Comparison of ENCODE assay signal across 8 cellular contexts in the genomic region with DNA sequence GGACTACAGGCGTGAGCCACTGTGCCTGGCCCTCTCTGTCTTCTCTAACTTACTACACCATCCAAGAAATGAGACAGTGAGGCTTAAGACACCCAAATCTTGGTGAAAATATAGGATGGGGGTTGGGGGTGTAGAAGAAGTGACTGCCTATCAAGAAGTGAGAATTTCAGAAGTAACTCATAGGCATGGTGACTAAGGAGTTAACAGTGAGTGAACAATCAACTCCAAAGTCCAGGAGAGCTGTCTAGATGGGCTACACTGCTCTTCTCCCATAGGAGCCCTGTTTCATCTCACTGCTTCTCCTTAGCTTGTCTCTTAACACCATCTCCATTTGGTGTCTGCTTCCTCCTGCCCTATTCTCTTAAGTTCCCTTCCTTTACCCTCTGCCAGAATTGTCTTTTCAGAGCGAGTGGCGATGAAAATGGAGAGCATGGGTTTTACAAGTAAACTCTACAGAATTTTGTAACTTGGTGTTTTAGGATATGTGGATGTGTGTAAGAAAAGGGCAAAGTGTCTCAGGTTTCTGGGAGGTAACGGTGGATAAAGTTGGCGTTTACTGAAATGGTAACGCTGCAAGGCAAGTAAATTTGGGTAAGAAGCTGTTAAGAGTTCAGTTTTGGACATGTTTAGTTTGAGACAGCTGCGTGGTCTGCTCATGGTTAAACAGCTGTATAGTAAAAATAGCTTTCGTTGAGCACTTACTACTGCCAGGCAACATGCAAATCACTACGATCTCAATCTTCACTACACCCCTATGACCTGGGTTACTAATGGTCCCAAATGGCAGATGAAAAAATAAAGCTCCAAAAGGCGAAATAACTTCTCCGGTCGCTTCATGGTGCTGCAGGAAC. TPM values are rescaled to one million over a fixed set of nuclear protein-coding genes. Genes with fewer than 3 reads are reported as not detected.
DNase-seq lines count a peak whose midpoint lies in the region; ATAC-seq and TF ChIP-seq lines count a peak whose summit lies in the region.

No MANE protein-coding gene starts in this region.

- no peak for DNase-seq in activated naive CD4-positive, alpha-beta T cell treated with anti-CD3 and anti-CD28 coated beads for 36 hours
- no peak for DNase-seq in activated naive CD4-positive, alpha-beta T cell treated with Interleukin-2 at 50 U/mL for 16 hours
- DNase-seq in fibroblast of the aortic adventitia (ENCODE audit: low read depth) (peak; percentile 27), osteocyte (ENCODE audit: extremely low spot score, unreplicated experiment) (no peak), NCI-H146 treated with DMSO at 0.1 percent for 48 hours (lab: John Stamatoyannopoulos, UW; ENCODE audit: unreplicated experiment) (no peak), HK-2 (ENCODE audit: unreplicated experiment) (no peak)

- H3K4me2 ChIP-seq in SU-DHL-6 (ENCODE audit: low read depth, low read length, poor library complexity, severe bottlenecking), result peak overlapping the region; percentile 96

- H3F3A ChIP-seq in SU-DHL-6 (ENCODE audit: insufficient read depth), result 0 out of 2 replicates have a peak, but pooled peaks cover 4% of the 10 kb centered on the region

- H3K9me3 Mint-ChIP-seq in activated naive CD4-positive, alpha-beta T cell treated with anti-CD3 and anti-CD28 coated beads for 36 hours, result peaks cover 5% of the 10 kb centered on the region
- no peaks in the 10 kb centered on the region for H3K9me3 Mint-ChIP-seq in osteocyte (ENCODE audit: unreplicated experiment)

- no peaks in the 10 kb centered on the region for H3K27me3 Mint-ChIP-seq in activated naive CD4-positive, alpha-beta T cell treated with anti-CD3 and anti-CD28 coated beads for 36 hours (ENCODE audit: low read depth)
- no peaks in the 10 kb centered on the region for H3K27me3 Mint-ChIP-seq in osteocyte (ENCODE audit: unreplicated experiment)

- H3K27ac Mint-ChIP-seq in activated naive CD4-positive, alpha-beta T cell treated with anti-CD3 and anti-CD28 coated beads for 36 hours, result peak overlapping the region; percentile 95
- H3K27ac Mint-ChIP-seq in osteocyte (ENCODE audit: unreplicated experiment), result peak overlapping the region; percentile 99

- peak; percentile 47 for ATAC-seq in HG02981 (IDR thresholded peaks at IDR 0.05; ENCODE audit: unreplicated experiment)

- no peak for TF ChIP-seq CTCF in SU-DHL-6 (IDR thresholded peaks at IDR 0.05; ENCODE audit: insufficient read depth, low read length, poor library complexity, severe bottlenecking)
- no peak for TF ChIP-seq CTCF in fibroblast of the aortic adventitia (IDR thresholded peaks at IDR 0.05; ENCODE audit: insufficient read depth, low read length)
- TF ChIP-seq CTCF in osteocyte (IDR thresholded peaks at IDR 0.05), result no peak

- no peaks in the 10 kb centered on the region for H4K20me1 ChIP-seq in SU-DHL-6 (ENCODE audit: low read depth, low read length)

- peaks cover 3% of the 10 kb centered on the region; the same call in 1 of the 2 replicates for H3K36me3 ChIP-seq in SU-DHL-6 (ENCODE audit: low read length)

- peak overlapping the region; percentile 97 for H3K4me3 Mint-ChIP-seq in activated naive CD4-positive, alpha-beta T cell treated with anti-CD3 and anti-CD28 coated beads for 36 hours
- peak overlapping the region; percentile 99 for H3K4me3 Mint-ChIP-seq in osteocyte (ENCODE audit: unreplicated experiment)

- intact Hi-C loops in activated naive CD4-positive, alpha-beta T cell treated with anti-CD3 and anti-CD28 coated beads for 36 hours (cut with micrococcal nuclease), result loop anchor here (1.0 to 10.0 kb wide), 10 partner anchors 61 to 1021 kb away; a partner anchor contains a TSS

- H3K4me3 ChIP-seq in SU-DHL-6 (ENCODE audit: insufficient read depth, low read length, poor library complexity, severe bottlenecking) (peak overlapping the region; percentile 86), fibroblast of the aortic adventitia (ENCODE audit: low read depth, low read length) (peak overlapping the region; percentile 89)

- CTCF ChIA-PET in activated naive CD4-positive, alpha-beta T cell treated with anti-CD3 and anti-CD28 coated beads for 36 hours (lab: Charles Lee), result interaction anchor here (0.6 to 4.0 kb wide), 6 partner anchors 8 to 258 kb away, joined by 3 to 32 read pairs (median 4); a partner anchor contains a TSS

- H3K27me3 ChIP-seq in SU-DHL-6 (ENCODE audit: low read length), result no peaks in the 10 kb centered on the region

- H3K4me1 Mint-ChIP-seq in activated naive CD4-positive, alpha-beta T cell treated with anti-CD3 and anti-CD28 coated beads for 36 hours (ENCODE audit: low read depth), result peaks cover 25% of the 10 kb centered on the region
- peaks cover 23% of the 10 kb centered on the region for H3K4me1 Mint-ChIP-seq in osteocyte (ENCODE audit: unreplicated experiment)

- H3K36me3 Mint-ChIP-seq in activated naive CD4-positive, alpha-beta T cell treated with anti-CD3 and anti-CD28 coated beads for 36 hours (ENCODE audit: low read depth), result peaks cover 30% of the 10 kb centered on the region
- H3K36me3 Mint-ChIP-seq in osteocyte (ENCODE audit: unreplicated experiment), result peaks cover 15% of the 10 kb centered on the region

- no peak overlapping the region for H2AFZ ChIP-seq in SU-DHL-6 (ENCODE audit: low read depth, low read length, severe bottlenecking)

- peak overlapping the region; percentile 72 for H3K27ac ChIP-seq in SU-DHL-6 (ENCODE audit: low read depth, low read length)

- no peaks in the 10 kb centered on the region for H3K9me3 ChIP-seq in SU-DHL-6 (ENCODE audit: insufficient read depth, low read length)

- H3K9me2 ChIP-seq in SU-DHL-6 (replicated peaks; ENCODE audit: insufficient read depth, low read length), result no peaks in the 10 kb centered on the region

- peak overlapping the region; percentile 69 for H3K9ac ChIP-seq in SU-DHL-6 (ENCODE audit: low read length)

- peaks cover 18% of the 10 kb centered on the region; the same call in 1 of the 2 replicates for H3K79me2 ChIP-seq in SU-DHL-6 (ENCODE audit: insufficient read depth, low read length)

RNA-seq across cellular contexts. Expression of a gene that starts 22.5 kb away (rescaled TPM):
- total RNA-seq in activated naive CD4-positive, alpha-beta T cell treated with anti-CD3 and anti-CD28 coated beads for 36 hours, result not detected
- total RNA-seq in fibroblast of the aortic adventitia (ENCODE audit: low replicate concordance), result not detected in 2 replicates
- total RNA-seq in osteocyte, result 0.13 TPM in 1 of 2 replicates, not detected in the other
